21 cellular contexts compared by ENCODE assay signal in the genomic region with DNA sequence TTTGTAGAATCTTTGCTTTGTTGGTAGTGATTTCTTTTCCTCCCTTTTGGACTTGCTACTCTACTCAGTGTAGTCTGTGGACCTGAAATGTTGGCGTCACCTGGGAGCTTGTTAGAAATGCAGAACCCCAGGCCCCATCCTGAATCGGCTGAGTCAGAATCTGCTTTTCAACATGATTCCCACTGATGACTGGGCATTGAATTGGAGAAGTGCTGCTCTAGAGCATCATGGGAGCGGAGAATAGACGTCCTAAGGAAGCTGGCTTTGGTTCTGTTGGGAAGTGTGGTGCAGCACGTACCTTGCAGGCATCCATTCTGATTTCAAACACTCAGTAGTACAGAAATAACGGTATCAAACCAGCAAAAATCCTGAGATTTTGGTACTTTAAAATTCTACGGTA. TPM values are rescaled to one million over a fixed set of nuclear protein-coding genes. Genes with fewer than 3 reads are reported as not detected.
DNase-seq lines count a peak whose midpoint lies in the region; ATAC-seq and TF ChIP-seq lines count a peak whose summit lies in the region.
"Had no signal": no experiment of that assay in that cellular context is flagged by ENCODE, and none has a peak within 500 bp of the region (broad histone marks: within the 10 kb centered on the region; RNA-seq: fewer than 3 reads in every experiment).

No MANE protein-coding gene starts in this region.

- peaks cover 54% of the 10 kb centered on the region for H3K4me1 Mint-ChIP-seq in central memory CD8-positive, alpha-beta T cell
- H3K4me1 Mint-ChIP-seq in memory B cell = peaks cover 26% of the 10 kb centered on the region
- H3K4me1 Mint-ChIP-seq in progenitor cell of endocrine pancreas (ENCODE audit: low read depth) = peaks cover 9% of the 10 kb centered on the region

- H3K27me3 ChIP-seq in MM.1S (replicated peaks; ENCODE audit: insufficient read depth, low read length) = no peaks in the 10 kb centered on the region

- peaks cover 34% of the 10 kb centered on the region for H3K36me3 Mint-ChIP-seq in central memory CD8-positive, alpha-beta T cell (ENCODE audit: insufficient read depth)
- H3K36me3 Mint-ChIP-seq in memory B cell = peaks cover 30% of the 10 kb centered on the region
- peaks cover 24% of the 10 kb centered on the region for H3K36me3 Mint-ChIP-seq in progenitor cell of endocrine pancreas (ENCODE audit: insufficient read depth)

- H3K4me2 ChIP-seq in MM.1S (ENCODE audit: low read depth, low read length) = no peak overlapping the region
- H3K4me2 ChIP-seq: A549, KMS-11 had no signal

- intact Hi-C loops in left colon (cut with DNase I, micrococcal nuclease) = no loop called here

- peak overlapping the region; percentile 71 for H3K27ac Mint-ChIP-seq in central memory CD8-positive, alpha-beta T cell (ENCODE audit: low read depth)
- H3K27ac Mint-ChIP-seq in memory B cell (peak overlapping the region; percentile 23), progenitor cell of endocrine pancreas (peak overlapping the region; percentile 12)
- H3K27ac Mint-ChIP-seq: CD8-positive, alpha-beta T cell had no signal

- H3K4me1 ChIP-seq in MM.1S (ENCODE audit: low read length) = no peaks in the 10 kb centered on the region

- no peak overlapping the region for H3K4me3 ChIP-seq in MM.1S (ENCODE audit: low read length)
- H3K4me3 ChIP-seq: A549, GM12878 had no signal

- H3K27me3 Mint-ChIP-seq in central memory CD8-positive, alpha-beta T cell = no peaks in the 10 kb centered on the region
- H3K27me3 Mint-ChIP-seq in memory B cell (no peaks in the 10 kb centered on the region), progenitor cell of endocrine pancreas (no peaks in the 10 kb centered on the region)

- H3K36me3 ChIP-seq in MM.1S (replicated peaks; ENCODE audit: insufficient read depth, low read length) = peaks cover 11% of the 10 kb centered on the region; the same call in 1 of the 2 replicates

- DNase-seq in MM.1S = peak; percentile 0
- no peak for DNase-seq in central memory CD8-positive, alpha-beta T cell (ENCODE audit: low spot score in 2 of 2)
- no peak for DNase-seq in memory B cell (ENCODE audit: low spot score in 2 of 2)
- no peak for DNase-seq in progenitor cell of endocrine pancreas (ENCODE audit: low spot score, unreplicated experiment)
- DNase-seq in medulla oblongata (ENCODE audit: extremely low spot score) = no peak
- no peak for DNase-seq in left colon
- no peak for DNase-seq in A172 (ENCODE audit: low spot score)
- DNase-seq: AML-193; CD8-positive, alpha-beta T cell; COR-L47; DMS 273 treated with DMSO at 0.1 percent for 48 hours; DMS53; DND-41; EL; HCEC 1CT had no signal

- no peaks in the 10 kb centered on the region for H3K9me3 Mint-ChIP-seq in central memory CD8-positive, alpha-beta T cell
- H3K9me3 Mint-ChIP-seq in memory B cell = no peaks in the 10 kb centered on the region
- H3K9me3 Mint-ChIP-seq in progenitor cell of endocrine pancreas (ENCODE audit: low read depth) = no peaks in the 10 kb centered on the region
- H3K9me3 Mint-ChIP-seq: CD8-positive, alpha-beta T cell had no signal

- no peak overlapping the region for H2AFZ ChIP-seq in MM.1S (ENCODE audit: low read length)

- no peak overlapping the region for H3K4me3 Mint-ChIP-seq in central memory CD8-positive, alpha-beta T cell
- H3K4me3 Mint-ChIP-seq in memory B cell (no peak overlapping the region), progenitor cell of endocrine pancreas (ENCODE audit: low read depth) (no peak overlapping the region)
- H3K4me3 Mint-ChIP-seq: CD8-positive, alpha-beta T cell had no signal

- peaks cover 28% of the 10 kb centered on the region for H4K20me1 ChIP-seq in MM.1S (ENCODE audit: insufficient read depth, low read length)

- H3K9me2 ChIP-seq in MM.1S (replicated peaks; ENCODE audit: insufficient read depth, low read length) = no peaks in the 10 kb centered on the region

- H3K9ac ChIP-seq in MM.1S (ENCODE audit: low read length) = no peak overlapping the region
- H3K9ac ChIP-seq: KMS-11 had no signal

- H3K79me2 ChIP-seq in MM.1S (ENCODE audit: low read length) = peaks cover 86% of the 10 kb centered on the region

- no peaks in the 10 kb centered on the region for H3F3A ChIP-seq in MM.1S (ENCODE audit: insufficient read depth, low read length)

- TF ChIP-seq CTCF in MM.1S (IDR thresholded peaks at IDR 0.05; ENCODE audit: low read length) (no peak), progenitor cell of endocrine pancreas (IDR thresholded peaks at IDR 0.05; ENCODE audit: unreplicated experiment) (no peak)

- no peak for ATAC-seq in central memory CD8-positive, alpha-beta T cell (replicated peaks; ENCODE audit: extremely low read depth, poor library complexity, severe bottlenecking)
- ATAC-seq in memory B cell (ENCODE audit: low read depth) (no peak), left colon (no peak), GM18498 (IDR thresholded peaks at IDR 0.05; ENCODE audit: unreplicated experiment) (no peak)
- ATAC-seq: A549; CD8-positive, alpha-beta T cell; GM12878 had no signal

- no peaks in the 10 kb centered on the region for H3K9me3 ChIP-seq in MM.1S (replicated peaks; ENCODE audit: insufficient read depth, low read length)
- H3K9me3 ChIP-seq: A549 had no signal

- no peak overlapping the region for H3K27ac ChIP-seq in MM.1S (ENCODE audit: low read length)
- H3K27ac ChIP-seq: A549, C4-2B, HL-60, KMS-11 had no signal

RNA-seq across cellular contexts. Expression of a gene that starts 54.7 kb away (rescaled TPM):
- total RNA-seq in progenitor cell of endocrine pancreas = 79.4 and 80.1 TPM in 2 replicates
- 10 to 100 TPM; 59.1 to 61.1 TPM for total RNA-seq in left colon
- total RNA-seq in A172 (2014; rRNA removed; shearing (Covaris generic)) = 17.0 and 18.6 TPM in 2 replicates

Comparison
In these comparisons a context has a peak if more than half of its experiments do, and no peak if none do; other contexts are left out.
1. H3K27ac Mint-ChIP-seq: peak in every context shown above with its lines; median percentile 71 in central memory CD8-positive, alpha-beta T cell; 23 in memory B cell; 12 in progenitor cell of endocrine pancreas.